Comparison of ENCODE assay signal across 10 cellular contexts in genomic region chr5:61450170-61450815, GRCh38.
DNase-seq lines count a peak whose midpoint lies in the region; ATAC-seq and TF ChIP-seq lines count a peak whose summit lies in the region.
"Had no signal": no experiment of that assay in that cellular context is flagged by ENCODE, and none has a peak within 500 bp of the region (broad histone marks: within the 10 kb centered on the region; RNA-seq: fewer than 3 reads in every experiment).

No MANE protein-coding gene starts in this region.

- no peak for TF ChIP-seq CTCF in progenitor cell of endocrine pancreas (IDR thresholded peaks at IDR 0.05; ENCODE audit: unreplicated experiment)

- peaks cover 11% of the 10 kb centered on the region; the same call in 1 of the 2 replicates for H3K9me3 ChIP-seq in SK-N-MC (ENCODE audit: low read depth, low read length)

- H3K9ac ChIP-seq in SK-N-MC (ENCODE audit: insufficient read length), result no peak overlapping the region
- H3K9ac ChIP-seq: KMS-11 had no signal

- H3K4me3 ChIP-seq in SK-N-MC, result no peak overlapping the region

- H3K4me3 Mint-ChIP-seq in progenitor cell of endocrine pancreas (ENCODE audit: low read depth), result no peak overlapping the region
- H3K4me3 Mint-ChIP-seq: neural crest cell had no signal

- H3K27me3 Mint-ChIP-seq in progenitor cell of endocrine pancreas, result no peaks in the 10 kb centered on the region

- peaks cover 19% of the 10 kb centered on the region for H3K36me3 Mint-ChIP-seq in progenitor cell of endocrine pancreas (ENCODE audit: insufficient read depth)

- peaks cover 37% of the 10 kb centered on the region for H3K36me3 ChIP-seq in SK-N-MC (ENCODE audit: insufficient read depth, low read length)

- H3K27ac Mint-ChIP-seq in progenitor cell of endocrine pancreas, result peak overlapping the region; percentile 79

- H3K9me3 Mint-ChIP-seq in progenitor cell of endocrine pancreas (ENCODE audit: low read depth), result peaks cover 11% of the 10 kb centered on the region

- DNase-seq in DMS53 treated with DMSO at 0.1 percent for 48 hours (lab: John Stamatoyannopoulos, UW; ENCODE audit: unreplicated experiment) (peak; percentile 32), SK-N-MC (ENCODE audit: low read depth, low spot score) (no peak), fibroblast of the conjunctiva (ENCODE audit: low read depth) (peak; percentile 60), progenitor cell of endocrine pancreas (ENCODE audit: low spot score, unreplicated experiment) (no peak), SIG-M5 (lab: John Stamatoyannopoulos, UW) (no peak), NOMO-1 (lab: John Stamatoyannopoulos, UW; ENCODE audit: unreplicated experiment in 2 of 2) (no peak), posterior vena cava (ENCODE audit: low spot score) (no peak)

- H3K27ac ChIP-seq in SK-N-MC, result peak overlapping the region; percentile 74
- H3K27ac ChIP-seq: KMS-11 had no signal

- H3K4me1 Mint-ChIP-seq in progenitor cell of endocrine pancreas (ENCODE audit: low read depth), result peaks cover 17% of the 10 kb centered on the region

- intact Hi-C loops in posterior vena cava (cut with DNase I), result no loop called here

- ATAC-seq in GM21529 (IDR thresholded peaks at IDR 0.05; ENCODE audit: unreplicated experiment), result no peak

Comparison
In these comparisons a context has a peak if more than half of its experiments do, and no peak if none do; other contexts are left out.
1. DNase-seq: peak in DMS53 treated with DMSO at 0.1 percent for 48 hours (single experiment) and fibroblast of the conjunctiva (single experiment); none in SK-N-MC (single experiment), progenitor cell of endocrine pancreas (single experiment), SIG-M5 (single experiment), NOMO-1 (0 of 2) and posterior vena cava (single experiment).